Comparison of ENCODE assay signal across 10 cellular contexts in genomic region chr19:29836409-29836825, GRCh38. TPM values are rescaled to one million over a fixed set of nuclear protein-coding genes. Genes with fewer than 3 reads are reported as not detected.
DNase-seq lines count a peak whose midpoint lies in the region; ATAC-seq and TF ChIP-seq lines count a peak whose summit lies in the region.
"Had no signal": no experiment of that assay in that cellular context is flagged by ENCODE, and none has a peak within 500 bp of the region (broad histone marks: within the 10 kb centered on the region; RNA-seq: fewer than 3 reads in every experiment).

No MANE protein-coding gene starts in this region.

- no peaks in the 10 kb centered on the region for H3K36me3 ChIP-seq in right atrium auricular region
- H3K36me3 ChIP-seq in PC-3 (ENCODE audit: low read depth, low read length): no peaks in the 10 kb centered on the region

- H3K4me2 ChIP-seq in PC-3 (ENCODE audit: low read length): no peak overlapping the region

- H4K20me1 ChIP-seq in PC-3 (ENCODE audit: low read length): no peaks in the 10 kb centered on the region

- H3K27me3 Mint-ChIP-seq in memory B cell: peaks cover 12% of the 10 kb centered on the region

- no peak for TF ChIP-seq CTCF in right atrium auricular region (IDR thresholded peaks at IDR 0.05)
- no peak for TF ChIP-seq CTCF in PC-3 (conservative IDR thresholded peaks at IDR 0.05; ENCODE audit: low read depth, low read length)

- peak overlapping the region; percentile 83 for H3K27ac Mint-ChIP-seq in memory B cell

- H3K9me3 Mint-ChIP-seq in memory B cell: no peaks in the 10 kb centered on the region

- H3K4me3 ChIP-seq in right atrium auricular region (no peak overlapping the region), PC-3 (ENCODE audit: low read length) (no peak overlapping the region)
- H3K4me3 ChIP-seq: skin epidermis had no signal

- H3K79me2 ChIP-seq in PC-3 (ENCODE audit: low read length): no peaks in the 10 kb centered on the region

- H3K27me3 ChIP-seq in right atrium auricular region: no peaks in the 10 kb centered on the region
- H3K27me3 ChIP-seq in PC-3 (ENCODE audit: low read length): no peaks in the 10 kb centered on the region

- no peak overlapping the region for H3K27ac ChIP-seq in right atrium auricular region
- no peak overlapping the region for H3K27ac ChIP-seq in PC-3 (ENCODE audit: low read length)
- H3K27ac ChIP-seq: skin epidermis had no signal

- H3K4me1 Mint-ChIP-seq in memory B cell: peaks cover 12% of the 10 kb centered on the region

- H3K36me3 Mint-ChIP-seq in memory B cell: no peaks in the 10 kb centered on the region

- intact Hi-C loops in PC-3 (cut with micrococcal nuclease): no loop called here

- H3K4me1 ChIP-seq in right atrium auricular region: no peaks in the 10 kb centered on the region
- peaks cover 21% of the 10 kb centered on the region for H3K4me1 ChIP-seq in PC-3 (ENCODE audit: insufficient read depth, low read length)

- H3F3A ChIP-seq in PC-3 (ENCODE audit: low read length, unreplicated experiment): no peaks in the 10 kb centered on the region

- CTCF ChIA-PET in PC-3 (lab: Charles Lee): no interaction called here

- H2AFZ ChIP-seq in PC-3 (ENCODE audit: low read length): no peak overlapping the region

- H3K9me2 ChIP-seq in PC-3 (replicated peaks; ENCODE audit: low read length): no peaks in the 10 kb centered on the region

- peak; percentile 68 for DNase-seq in activated CD4-positive, alpha-beta T cell treated with anti-CD3 and anti-CD28 coated beads for 48 hours
- DNase-seq in activated CD4-positive, alpha-beta T cell treated with anti-CD3 and anti-CD28 coated beads, Interleukin-2, amount 50 U/mL, for 1 hour: no peak
- no peak for DNase-seq in memory B cell (ENCODE audit: low spot score in 2 of 2)
- DNase-seq in UCSD-AML1 (lab: John Stamatoyannopoulos, UW; ENCODE audit: unreplicated experiment): no peak
- no peak for DNase-seq in right atrium auricular region (ENCODE audit: low spot score)
- no peak for DNase-seq in PC-3
- DNase-seq: mesenchymal stem cell had no signal

- no peak overlapping the region for H3K4me3 Mint-ChIP-seq in memory B cell

- no peak overlapping the region for H3K9ac ChIP-seq in PC-3 (ENCODE audit: low read length)

- BruUV-seq in PC-3 (replicated peaks; lab: Mats Ljungman, UMichigan): no TSS peak

- peak; percentile 58 for ATAC-seq in GM21528 (IDR thresholded peaks at IDR 0.05; ENCODE audit: low FRiP score, unreplicated experiment)
- peak; percentile 60 for ATAC-seq in HG03457 (IDR thresholded peaks at IDR 0.05; ENCODE audit: unreplicated experiment)
- ATAC-seq in memory B cell (ENCODE audit: low read depth): no peak
- ATAC-seq in PC-3: no peak

- POLR2A ChIA-PET in PC-3 (lab: Charles Lee; ENCODE audit: unreplicated experiment): no interaction called here

- H3K9me3 ChIP-seq in right atrium auricular region: no peaks in the 10 kb centered on the region
- no peaks in the 10 kb centered on the region for H3K9me3 ChIP-seq in PC-3 (ENCODE audit: low read length)

RNA-seq across cellular contexts. Expression of gene CCNE1, which starts 24.6 kb away (rescaled TPM):
- total RNA-seq in right atrium auricular region (1 to 10 TPM; 4.4 to 5.5 TPM), PC-3 (2014; rRNA removed) (10.0 and 10.9 TPM in 2 replicates)

Comparison
In these comparisons a context has a peak if more than half of its experiments do, and no peak if none do; other contexts are left out.
1. ATAC-seq: peak in GM21528 (single experiment) and HG03457 (single experiment); none in memory B cell (single experiment) and PC-3 (single experiment).